In the genomic region with DNA sequence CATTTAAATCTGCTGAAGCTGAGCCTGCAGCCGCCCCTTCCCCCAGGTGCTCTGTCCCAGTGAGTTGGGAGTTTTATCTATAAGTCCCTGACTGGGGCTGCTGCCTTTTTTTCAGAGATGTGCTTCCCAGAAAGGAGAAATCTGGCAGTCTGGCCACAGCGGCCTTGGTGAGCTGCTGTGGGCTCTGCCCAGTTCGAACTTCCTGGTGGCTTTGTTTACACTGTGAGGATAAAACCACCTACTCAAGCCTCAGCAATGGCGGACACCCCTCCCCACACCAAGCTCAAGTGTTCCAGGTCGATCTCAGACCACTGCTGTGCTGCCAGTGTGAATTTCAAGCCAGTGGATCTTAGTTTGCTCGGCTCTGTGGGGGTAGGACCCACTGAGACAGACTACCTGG, we compare ENCODE assay signal across 1 cellular context.
TF ChIP-seq lines count a peak whose summit lies in the region.

No MANE protein-coding gene starts in this region.

TF ChIP-seq in HepG2, 621 proteins besides CTCF, POLR2A, EP300 and RAD21 (continued from another document):
- TF ChIP-seq, protein P1, sequence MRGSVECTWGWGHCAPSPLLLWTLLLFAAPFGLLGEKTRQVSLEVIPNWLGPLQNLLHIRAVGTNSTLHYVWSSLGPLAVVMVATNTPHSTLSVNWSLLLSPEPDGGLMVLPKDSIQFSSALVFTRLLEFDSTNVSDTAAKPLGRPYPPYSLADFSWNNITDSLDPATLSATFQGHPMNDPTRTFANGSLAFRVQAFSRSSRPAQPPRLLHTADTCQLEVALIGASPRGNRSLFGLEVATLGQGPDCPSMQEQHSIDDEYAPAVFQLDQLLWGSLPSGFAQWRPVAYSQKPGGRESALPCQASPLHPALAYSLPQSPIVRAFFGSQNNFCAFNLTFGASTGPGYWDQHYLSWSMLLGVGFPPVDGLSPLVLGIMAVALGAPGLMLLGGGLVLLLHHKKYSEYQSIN (CRISPR knock-in tag; IDR thresholded peaks at IDR 0.05; ENCODE audit: borderline replicate concordance): no peak
- TF ChIP-seq FOXA3 (CRISPR knock-in tag; IDR thresholded peaks at IDR 0.05): peak; percentile 47
- 0 out of 2 replicates have a peak, but pooled peaks have one; percentile 35 for TF ChIP-seq ZMAT3 (CRISPR knock-in tag; conservative IDR thresholded peaks at IDR 0.05)
- TF ChIP-seq ZC3H4 (CRISPR knock-in tag; IDR thresholded peaks at IDR 0.05; ENCODE audit: borderline replicate concordance): no peak
- no peak for TF ChIP-seq FOXA1 (IDR thresholded peaks at IDR 0.05)
- peak; percentile 56; the same call in 1 of the 2 replicates for TF ChIP-seq FOXA1 (CRISPR knock-in tag; IDR thresholded peaks at IDR 0.05)
- no peak for TF ChIP-seq SAFB2 (CRISPR knock-in tag; IDR thresholded peaks at IDR 0.05; ENCODE audit: borderline replicate concordance, low read depth)
TF ChIP-seq in HepG2: peak in this region for 5.
